In genomic region chr6:156889986-156890385, GRCh38 we compare ENCODE assay signal across 19 cellular contexts.
DNase-seq lines count a peak whose midpoint lies in the region; ATAC-seq and FAIRE-seq lines count a peak whose summit lies in the region.
"Had no signal": no experiment of that assay in that cellular context is flagged by ENCODE, and none has a peak within 500 bp of the region (broad histone marks: within the 10 kb centered on the region; RNA-seq: fewer than 3 reads in every experiment).

No MANE protein-coding gene starts in this region.

- H3K4me1 ChIP-seq in Karpas-422 (ENCODE audit: low read length): peaks cover 74% of the 10 kb centered on the region

- no peak overlapping the region for H3K4me3 Mint-ChIP-seq in memory B cell
- H3K4me3 Mint-ChIP-seq: CD4-positive, alpha-beta memory T cell had no signal

- peaks cover 7% of the 10 kb centered on the region for H3K36me3 Mint-ChIP-seq in memory B cell

- no peaks in the 10 kb centered on the region for H3K9me3 ChIP-seq in Karpas-422 (ENCODE audit: low read length)

- no peak overlapping the region for H3K4me2 ChIP-seq in Karpas-422 (ENCODE audit: low read depth, low read length, poor library complexity, severe bottlenecking)

- H4K20me1 ChIP-seq in Karpas-422 (ENCODE audit: insufficient read depth, low read depth, low read length): peaks cover 3% of the 10 kb centered on the region; the same call in 1 of the 2 replicates

- intact Hi-C loops in left ventricle myocardium superior (cut with micrococcal nuclease): no loop called here
- intact Hi-C loops in left cardiac atrium (cut with DNase I): no loop called here

- H3K9ac ChIP-seq in Karpas-422 (ENCODE audit: low read length): no peak overlapping the region
- H3K9ac ChIP-seq: GM23248 had no signal

- H2AFZ ChIP-seq in Karpas-422 (ENCODE audit: low read length): no peak overlapping the region
- H2AFZ ChIP-seq: GM23248 had no signal

- H3K4me1 Mint-ChIP-seq in memory B cell: peaks cover 32% of the 10 kb centered on the region

- peak overlapping the region; percentile 17 for H3K27ac Mint-ChIP-seq in memory B cell

- no peaks in the 10 kb centered on the region for H3K9me2 ChIP-seq in Karpas-422 (replicated peaks; ENCODE audit: insufficient read depth, low read length)

- no peaks in the 10 kb centered on the region for H3K36me3 ChIP-seq in Karpas-422 (ENCODE audit: insufficient read depth, low read length)

- H3K27ac ChIP-seq in Karpas-422 (ENCODE audit: low read length): 0 out of 2 replicates have a peak overlapping the region, but pooled peaks have one; percentile 20
- H3K27ac ChIP-seq: GM23248 had no signal

- H3K27me3 Mint-ChIP-seq in memory B cell: no peaks in the 10 kb centered on the region
- H3K27me3 Mint-ChIP-seq: CD4-positive, alpha-beta memory T cell had no signal

- FAIRE-seq in G401.6 (lab: Jason Lieb, UNC): peak; percentile 11
- FAIRE-seq: GM12878, H1 had no signal

- H3K9me3 Mint-ChIP-seq in memory B cell: no peaks in the 10 kb centered on the region
- H3K9me3 Mint-ChIP-seq: CD4-positive, alpha-beta memory T cell had no signal

- DNase-seq in left ventricle myocardium superior (no peak), left cardiac atrium (no peak), Karpas-422 (no peak), memory B cell (ENCODE audit: low spot score in 2 of 2) (no peak), DMS153 (lab: John Stamatoyannopoulos, UW) (no peak), GM19240 (ENCODE audit: insufficient read length, low spot score) (no peak)
- DNase-seq: C1 segment of cervical spinal cord; Calu3; CD4-positive, alpha-beta memory T cell; COR-L47; DND-41; GDM1; GM23248; H7; HCEC 1CT had no signal

- no peaks in the 10 kb centered on the region for H3K27me3 ChIP-seq in Karpas-422 (ENCODE audit: low read length)

- ATAC-seq in left ventricle myocardium superior: peak; percentile 19
- no peak for ATAC-seq in left cardiac atrium
- no peak for ATAC-seq in memory B cell (ENCODE audit: low read depth)
- no peak for ATAC-seq in GM21447 (IDR thresholded peaks at IDR 0.05; ENCODE audit: unreplicated experiment)
- ATAC-seq: GM12878 had no signal

- peaks cover 100% of the 10 kb centered on the region for H3K79me2 ChIP-seq in Karpas-422 (ENCODE audit: low read length)

- H3K4me3 ChIP-seq in Karpas-422 (ENCODE audit: low read length): no peak overlapping the region
- H3K4me3 ChIP-seq: GM12878, GM23248 had no signal
